30 cellular contexts compared by ENCODE assay signal in genomic region chr1:184329255-184329953, GRCh38.
"Had no signal": no experiment of that assay in that cellular context is flagged by ENCODE, and none has a peak within 500 bp of the region (broad histone marks: within the 10 kb centered on the region; RNA-seq: fewer than 3 reads in every experiment).

No MANE protein-coding gene starts in this region.

- DNase-seq: activated CD4-positive, alpha-beta memory T cell treated with anti-CD3 and anti-CD28 coated beads for 36 hours; activated CD4-positive, alpha-beta T cell treated with anti-CD3 and anti-CD28 coated beads, Interleukin-2, amount 10 ng/mL, durations not matched to agents 24 days and 14 days; activated CD8-positive, alpha-beta memory T cell treated with anti-CD3 and anti-CD28 coated beads, Interleukin-2, amount 50 U/mL, for 4 hours; activated naive CD4-positive, alpha-beta T cell; activated naive CD8-positive, alpha-beta T cell treated with anti-CD3 and anti-CD28 coated beads for 36 hours; activated T-cell treated with anti-CD3 and anti-CD28 coated beads, Interleukin-2, amount 50 U/mL, for 4 hours; effector memory CD8-positive, alpha-beta T cell; foreskin keratinocyte; islet precursor cell; left ventricle myocardium superior; naive B cell; nephron progenitor cell; right lobe of liver; stimulated activated CD4-positive, alpha-beta T cell treated with anti-CD3 and anti-CD28 coated beads, Interleukin-4, amount 100 ng/mL, for 24 hours; stimulated activated naive CD8-positive, alpha-beta T cell treated with anti-CD3 and anti-CD28 coated beads, Interleukin-15, amount 100 ng/mL, for 72 hours; substantia nigra; SW 1271; T1000; WERI-Rb-1 had no signal

- H3K4me3 ChIP-seq: adrenal gland, ascending aorta, cardiac muscle cell, coronary artery, right lobe of liver, skin epidermis had no signal

- H3K27me3 ChIP-seq: adrenal gland, ascending aorta, cardiac muscle cell, neutrophil, right lobe of liver had no signal

- H3K4me3 Mint-ChIP-seq: activated CD4-positive, alpha-beta memory T cell treated with anti-CD3 and anti-CD28 coated beads for 36 hours; activated CD4-positive, alpha-beta T cell treated with anti-CD3 and anti-CD28 coated beads, Interleukin-2, amount 10 ng/mL, durations not matched to agents 24 days and 14 days; activated naive CD8-positive, alpha-beta T cell treated with anti-CD3 and anti-CD28 coated beads for 36 hours; activated T-cell treated with anti-CD3 and anti-CD28 coated beads, Interleukin-2, amount 50 U/mL, for 4 hours; brain; effector memory CD8-positive, alpha-beta T cell; naive B cell; nephron progenitor cell; stimulated activated memory B cell treated with anti-CD40 and anti-IgM and Interleukin-4, amounts not matched to agents 10 μg/mL and 1 μg/mL and 100 μg/mL, for 72 hours; stimulated activated naive CD8-positive, alpha-beta T cell treated with anti-CD3 and anti-CD28 coated beads, Interleukin-15, amount 100 ng/mL, for 72 hours; T-helper 1 cell treated with Interleukin-12 subunit alpha and Interleukin-12 subunit beta and Interleukin-4 antibody, amounts not matched to agents 30 μg/mL and 1 μg/mL, for 36 hours had no signal

- H3K4me1 Mint-ChIP-seq: activated CD4-positive, alpha-beta T cell treated with anti-CD3 and anti-CD28 coated beads, Interleukin-2, amount 10 ng/mL, durations not matched to agents 24 days and 14 days; activated naive CD8-positive, alpha-beta T cell treated with anti-CD3 and anti-CD28 coated beads for 36 hours; naive B cell; nephron progenitor cell; stimulated activated memory B cell treated with anti-CD40 and anti-IgM and Interleukin-4, amounts not matched to agents 10 μg/mL and 1 μg/mL and 100 μg/mL, for 72 hours; stimulated activated naive CD8-positive, alpha-beta T cell treated with anti-CD3 and anti-CD28 coated beads, Interleukin-15, amount 100 ng/mL, for 72 hours had no signal

- H3K27ac ChIP-seq: ascending aorta, cardiac muscle cell, coronary artery, foreskin keratinocyte, neutrophil, right lobe of liver, skin epidermis, WERI-Rb-1 had no signal

- H3K27ac Mint-ChIP-seq: activated CD4-positive, alpha-beta memory T cell treated with anti-CD3 and anti-CD28 coated beads for 36 hours; activated CD4-positive, alpha-beta T cell treated with anti-CD3 and anti-CD28 coated beads, Interleukin-2, amount 10 ng/mL, durations not matched to agents 24 days and 14 days; activated naive CD8-positive, alpha-beta T cell treated with anti-CD3 and anti-CD28 coated beads for 36 hours; activated T-helper 2 cell treated with anti-CD3 and anti-CD28 coated beads, Interferon-gamma antibody, Interleukin-2, Interleukin-4, amounts not matched to agents 10 μg/mL and 5 μg/mL and 100 μg/mL, durations not matched to agents 14 hours and 24 hours and 36 hours; nephron progenitor cell; stimulated activated memory B cell treated with anti-CD40 and anti-IgM and Interleukin-4, amounts not matched to agents 10 μg/mL and 1 μg/mL and 100 μg/mL, for 72 hours; stimulated activated naive CD8-positive, alpha-beta T cell treated with anti-CD3 and anti-CD28 coated beads, Interleukin-15, amount 100 ng/mL, for 72 hours; T-helper 1 cell treated with Interleukin-12 subunit alpha and Interleukin-12 subunit beta and Interleukin-4 antibody, amounts not matched to agents 30 μg/mL and 1 μg/mL, for 36 hours had no signal

- H3K27me3 Mint-ChIP-seq: activated CD4-positive, alpha-beta T cell treated with anti-CD3 and anti-CD28 coated beads, Interleukin-2, amount 10 ng/mL, durations not matched to agents 24 days and 14 days; brain had no signal

- H3K9me3 Mint-ChIP-seq: activated CD4-positive, alpha-beta memory T cell treated with anti-CD3 and anti-CD28 coated beads for 36 hours; activated naive CD8-positive, alpha-beta T cell treated with anti-CD3 and anti-CD28 coated beads for 36 hours; activated T-cell treated with anti-CD3 and anti-CD28 coated beads, Interleukin-2, amount 50 U/mL, for 4 hours; activated T-helper 2 cell treated with anti-CD3 and anti-CD28 coated beads, Interferon-gamma antibody, Interleukin-2, Interleukin-4, amounts not matched to agents 10 μg/mL and 5 μg/mL and 100 μg/mL, durations not matched to agents 14 hours and 24 hours and 36 hours; effector memory CD8-positive, alpha-beta T cell; stimulated activated naive CD8-positive, alpha-beta T cell treated with anti-CD3 and anti-CD28 coated beads, Interleukin-15, amount 100 ng/mL, for 72 hours had no signal

- H3K36me3 ChIP-seq: adrenal gland, ascending aorta, cardiac muscle cell, neutrophil, right lobe of liver, WERI-Rb-1 had no signal

- H3K36me3 Mint-ChIP-seq: activated CD4-positive, alpha-beta memory T cell treated with anti-CD3 and anti-CD28 coated beads for 36 hours; activated naive CD8-positive, alpha-beta T cell treated with anti-CD3 and anti-CD28 coated beads for 36 hours; brain; naive B cell; stimulated activated memory B cell treated with anti-CD40 and anti-IgM and Interleukin-4, amounts not matched to agents 10 μg/mL and 1 μg/mL and 100 μg/mL, for 72 hours had no signal

- H3K4me1 ChIP-seq: ascending aorta, foreskin keratinocyte, right lobe of liver had no signal

- ATAC-seq: activated CD4-positive, CD25-positive, alpha-beta regulatory T cell treated with anti-CD3 and anti-CD28 coated beads, Interleukin-2, amount 50 U/mL, for 24 hours; activated T-cell treated with anti-CD3 and anti-CD28 coated beads, Interleukin-2, amount 50 U/mL, for 4 hours; effector memory CD8-positive, alpha-beta T cell; foreskin keratinocyte; stimulated activated memory B cell treated with anti-CD40 and anti-IgM and Interleukin-4, amounts not matched to agents 10 μg/mL and 1 μg/mL and 100 μg/mL, for 72 hours; stimulated activated naive CD8-positive, alpha-beta T cell treated with anti-CD3 and anti-CD28 coated beads, Interleukin-15, amount 100 ng/mL, for 72 hours had no signal

- H3K9me3 ChIP-seq: adrenal gland, ascending aorta, neutrophil, right lobe of liver had no signal
